22 cellular contexts compared by ENCODE assay signal in the genomic region with DNA sequence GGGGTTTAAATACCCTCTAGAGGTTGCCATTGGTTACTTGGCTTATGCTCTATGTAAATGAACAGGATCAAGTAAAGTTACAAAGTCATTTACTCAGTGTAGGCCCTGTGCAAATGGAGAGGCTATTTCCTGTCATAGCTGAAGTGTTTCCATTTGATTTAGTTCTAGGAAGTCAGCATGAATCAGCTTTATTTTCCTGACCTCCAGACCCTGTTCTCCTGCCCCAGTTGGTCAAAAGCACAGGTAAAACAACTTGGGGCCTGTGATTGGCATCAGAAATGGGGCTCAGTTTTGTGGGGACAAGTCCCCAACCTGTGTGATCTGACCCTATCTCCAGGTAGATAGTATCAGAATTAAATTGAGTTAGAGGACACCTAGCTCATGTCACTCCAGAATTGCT.
DNase-seq lines count a peak whose midpoint lies in the region; ATAC-seq, FAIRE-seq and TF ChIP-seq lines count a peak whose summit lies in the region.
"Had no signal": no experiment of that assay in that cellular context is flagged by ENCODE, and none has a peak within 500 bp of the region (broad histone marks: within the 10 kb centered on the region; RNA-seq: fewer than 3 reads in every experiment).

No MANE protein-coding gene starts in this region.

- TF ChIP-seq RAD21 in K562 (CRISPR knock-in tag; conservative IDR thresholded peaks at IDR 0.05 in 1 of 2, IDR thresholded peaks at IDR 0.05 in 1 of 2): no peak

- H3K9ac ChIP-seq in K562 (ENCODE audit: insufficient read depth in 1 of 2, low read depth in 2 of 2, low read length in 2 of 2): no peak overlapping the region
- H3K9ac ChIP-seq: BLaER1 had no signal

- peaks cover 0 to 10% of the 10 kb centered on the region in 2 experiments; a peak in 3 of 5 replicates for H3K27me3 ChIP-seq in K562 (ENCODE audit: control insufficient read depth in 2 of 2, insufficient read depth in 2 of 2, low read length in 2 of 2)
- H3K27me3 ChIP-seq: BLaER1 had no signal

- no peak overlapping the region for H3K4me2 ChIP-seq in K562 (ENCODE audit: insufficient read depth, low read length)
- H3K4me2 ChIP-seq: BLaER1 had no signal

- no peak overlapping the region for H3K4me3 ChIP-seq in K562
- H3K4me3 ChIP-seq: BLaER1, GM12878 had no signal

- POLR2A ChIA-PET in K562 (lab: Yijun Ruan, JAX): no interaction called here
- POLR2A ChIA-PET in T-cell (lab: Charles Lee): no interaction called here

- TF ChIP-seq CTCF in K562 (IDR thresholded peaks at IDR 0.05 in 2 of 3, conservative IDR thresholded peaks at IDR 0.05 in 1 of 3; ENCODE audit: insufficient read depth in 2 of 3, low read depth in 1 of 3, low read length in 3 of 3): no peak

- H3K27ac ChIP-seq in K562 (ENCODE audit: extremely low read depth, low read depth, low read length): no peak overlapping the region
- H3K27ac ChIP-seq: BLaER1 had no signal

- no peaks in the 10 kb centered on the region for H3K36me3 ChIP-seq in K562 (ENCODE audit: control insufficient read depth, insufficient read depth, low read length)
- H3K36me3 ChIP-seq: BLaER1 had no signal

- TF ChIP-seq POLR2A in K562 (conservative IDR thresholded peaks at IDR 0.05): no peak

- H3K4me1 ChIP-seq in K562 (replicated peaks in 1 of 2; ENCODE audit: control insufficient read depth in 2 of 2, insufficient read depth in 2 of 2, low read length in 2 of 2): 0 out of 5 replicates have a peak, but pooled peaks cover 0 to 7% of the 10 kb centered on the region in 2 experiments
- H3K4me1 ChIP-seq: BLaER1 had no signal

- no peak for TF ChIP-seq EP300 in K562 (IDR thresholded peaks at IDR 0.05; ENCODE audit: low read length)

- H4K20me1 ChIP-seq in K562 (replicated peaks; ENCODE audit: control insufficient read depth, insufficient read depth, low read length): no peaks in the 10 kb centered on the region
- H4K20me1 ChIP-seq: BLaER1 had no signal

- CTCF ChIA-PET in K562 (lab: Yijun Ruan, JAX; ENCODE audit: low intra/inter-chr PET ratio) (no interaction called here), T-cell (lab: Charles Lee) (no interaction called here)

- in situ Hi-C loops in Caki2 (cut with HindIII; ENCODE audit: low pct_unique_long_range_greater_than_20kb, low sequenced_read_pairs): no loop called here
- in situ Hi-C loops in K562 (cut with MboI): no loop called here

- H3K79me2 ChIP-seq in K562 (ENCODE audit: control insufficient read depth, insufficient read depth, low read length): no peaks in the 10 kb centered on the region

- no peak overlapping the region for H2AFZ ChIP-seq in K562 (ENCODE audit: low read depth, low read length)

- no peak for FAIRE-seq in K562 (lab: Jason Lieb, UNC)
- FAIRE-seq: GM12878 had no signal

- H3K9me3 Mint-ChIP-seq in T-cell: no peaks in the 10 kb centered on the region
- H3K9me3 Mint-ChIP-seq: CD4-positive, alpha-beta T cell; T-helper 2 cell treated with Interferon-gamma antibody and Interleukin-4, amounts not matched to agents 5 μg/mL and 100 μg/mL, for 36 hours had no signal

- H3K27me3 Mint-ChIP-seq in T-cell: no peaks in the 10 kb centered on the region
- H3K27me3 Mint-ChIP-seq: CD4-positive, alpha-beta T cell had no signal

- H3K4me1 Mint-ChIP-seq in T-cell: no peaks in the 10 kb centered on the region

- H3K36me3 Mint-ChIP-seq in T-cell: no peaks in the 10 kb centered on the region

- intact Hi-C loops in K562 (cut with micrococcal nuclease): no loop called here

- H3K27ac Mint-ChIP-seq in T-cell: no peak overlapping the region
- H3K27ac Mint-ChIP-seq: CD4-positive, alpha-beta T cell; T-helper 2 cell treated with Interferon-gamma antibody and Interleukin-4, amounts not matched to agents 5 μg/mL and 100 μg/mL, for 36 hours had no signal

- no peak overlapping the region for H3K4me3 Mint-ChIP-seq in T-cell
- H3K4me3 Mint-ChIP-seq: CD4-positive, alpha-beta T cell; T-helper 2 cell treated with Interferon-gamma antibody and Interleukin-4, amounts not matched to agents 5 μg/mL and 100 μg/mL, for 36 hours had no signal

- DNase-seq in A172 (ENCODE audit: low spot score): peak; percentile 54
- peak; percentile 4 for DNase-seq in Caki2 (ENCODE audit: low read depth)
- peak; percentile 45 for DNase-seq in HT1080 (ENCODE audit: low read depth)
- no peak for DNase-seq in K562 (ENCODE audit: extremely low read depth in 1 of 4, low spot score in 3 of 4)
- DNase-seq in anterior cingulate cortex (lab: John Stamatoyannopoulos, UW): no peak
- DNase-seq in NCI-H146 treated with DMSO at 0.1 percent for 48 hours (lab: John Stamatoyannopoulos, UW; ENCODE audit: unreplicated experiment): no peak
- DNase-seq in T-cell: no peak
- DNase-seq: CD4-positive, alpha-beta T cell; COR-L47; DMS 273 treated with DMSO at 0.1 percent for 48 hours; H7; MM.1S; NCI-H1048; NCI-H1417 treated with DMSO at 0.1 percent for 48 hours; NCI-H187 treated with DMSO at 0.1 percent for 48 hours; NCI-H2107; NCI-H226; NCI-H526 treated with DMSO at 0.1 percent for 48 hours had no signal

- no peaks in the 10 kb centered on the region for H3K9me1 ChIP-seq in K562 (ENCODE audit: control insufficient read depth, insufficient read depth, low read length)

- ATAC-seq in K562 (no peak), T-cell (replicated peaks in 1 of 4) (no peak)
- ATAC-seq: GM12878, SK-N-SH treated with all-trans-retinoic acid at 6 μM for 48 hours had no signal

- BruUV-seq in K562 (replicated peaks; lab: Mats Ljungman, UMichigan): no TSS peak

- H3K9me3 ChIP-seq in K562 (replicated peaks; ENCODE audit: control insufficient read depth, insufficient read depth, low read depth, low read length): no peaks in the 10 kb centered on the region
- H3K9me3 ChIP-seq: BLaER1 had no signal

TF ChIP-seq in K562, 482 proteins besides CTCF, POLR2A, EP300 and RAD21 (continues in another document):
- TF ChIP-seq RBM17 (IDR thresholded peaks at IDR 0.05; ENCODE audit: borderline replicate concordance, low read depth, low read length) (no peak), GTF2F1 (IDR thresholded peaks at IDR 0.05; ENCODE audit: low read depth, low read length) (no peak), LEF1 (IDR thresholded peaks at IDR 0.05) (no peak), ZNF316 (IDR thresholded peaks at IDR 0.05) (0 out of 2 replicates have a peak, but pooled peaks have one; percentile 44), SRF (CRISPR knock-in tag; IDR thresholded peaks at IDR 0.05) (no peak), SRSF3 (IDR thresholded peaks at IDR 0.05; ENCODE audit: insufficient read depth, low read length) (no peak), FOXA3 (CRISPR knock-in tag; conservative IDR thresholded peaks at IDR 0.05 in 1 of 2, IDR thresholded peaks at IDR 0.05 in 1 of 2) (no peak), RFX1 (IDR thresholded peaks at IDR 0.05) (peak; percentile 46), ZBTB1 (CRISPR knock-in tag; IDR thresholded peaks at IDR 0.05; ENCODE audit: borderline replicate concordance, low read depth) (no peak), HOMEZ (CRISPR knock-in tag; IDR thresholded peaks at IDR 0.05) (no peak), CBX3 (IDR thresholded peaks at IDR 0.05; ENCODE audit: borderline replicate concordance in 1 of 2, low read length in 2 of 2) (no peak), ZNF444 (CRISPR knock-in tag; IDR thresholded peaks at IDR 0.05) (no peak), MAFG (tag; conservative IDR thresholded peaks at IDR 0.05) (peak; percentile 69), EHMT2 (IDR thresholded peaks at IDR 0.05) (no peak), C11orf30 (IDR thresholded peaks at IDR 0.05; ENCODE audit: low read depth) (peak; percentile 66)
- TF ChIP-seq, protein P1, sequence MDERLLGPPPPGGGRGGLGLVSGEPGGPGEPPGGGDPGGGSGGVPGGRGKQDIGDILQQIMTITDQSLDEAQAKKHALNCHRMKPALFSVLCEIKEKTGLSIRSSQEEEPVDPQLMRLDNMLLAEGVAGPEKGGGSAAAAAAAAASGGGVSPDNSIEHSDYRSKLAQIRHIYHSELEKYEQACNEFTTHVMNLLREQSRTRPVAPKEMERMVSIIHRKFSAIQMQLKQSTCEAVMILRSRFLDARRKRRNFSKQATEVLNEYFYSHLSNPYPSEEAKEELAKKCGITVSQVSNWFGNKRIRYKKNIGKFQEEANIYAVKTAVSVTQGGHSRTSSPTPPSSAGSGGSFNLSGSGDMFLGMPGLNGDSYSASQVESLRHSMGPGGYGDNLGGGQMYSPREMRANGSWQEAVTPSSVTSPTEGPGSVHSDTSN (CRISPR knock-in tag; IDR thresholded peaks at IDR 0.05; ENCODE audit: low read depth): no peak
- TF ChIP-seq, protein P1 (tag; conservative IDR thresholded peaks at IDR 0.05; ENCODE audit: low read depth): peak; percentile 31; the same call in 1 of the 2 replicates

Comparison
In these comparisons a context has a peak if more than half of its experiments do, and no peak if none do; other contexts are left out.
1. DNase-seq: peak in A172 (single experiment), Caki2 (single experiment) and HT1080 (single experiment); none in K562 (0 of 4), anterior cingulate cortex (0 of 58), NCI-H146 treated with DMSO at 0.1 percent for 48 hours (single experiment) and T-cell (0 of 34).